1 cellular context compared by ENCODE assay signal in the genomic region with DNA sequence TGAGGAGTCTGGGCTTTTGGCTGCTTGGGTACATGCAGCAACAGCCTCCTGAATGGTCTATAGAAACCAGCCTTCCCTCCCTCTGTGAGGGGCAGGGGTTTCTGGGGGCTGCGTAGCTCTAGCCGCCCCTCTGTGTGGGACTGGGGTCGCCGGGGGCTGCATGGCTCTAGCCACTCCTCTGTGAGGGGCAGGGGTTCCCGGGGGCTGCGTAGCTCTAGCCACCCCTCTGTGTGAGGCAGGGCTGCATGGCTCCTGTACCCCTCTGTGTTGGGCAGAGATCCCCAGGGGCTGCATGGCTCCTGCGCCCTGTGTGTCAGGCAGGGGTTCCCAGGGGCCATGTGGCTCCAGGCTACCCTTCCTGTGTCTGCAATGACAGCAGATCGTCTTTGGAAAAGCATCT.
TF ChIP-seq lines count a peak whose summit lies in the region.

No MANE protein-coding gene starts in this region.

TF ChIP-seq in HepG2, 621 proteins besides CTCF, POLR2A, EP300 and RAD21:
- TF ChIP-seq NFIB (CRISPR knock-in tag; IDR thresholded peaks at IDR 0.05; ENCODE audit: borderline replicate concordance) (no peak), THAP11 (CRISPR knock-in tag; IDR thresholded peaks at IDR 0.05) (no peak), BCL6 (CRISPR knock-in tag; IDR thresholded peaks at IDR 0.05) (no peak), CCAR2 (optimal IDR thresholded peaks at IDR 0.05; ENCODE audit: low read depth, low read length) (no peak), PAX8 (CRISPR knock-in tag; IDR thresholded peaks at IDR 0.05; ENCODE audit: borderline replicate concordance) (no peak), CC2D1A (CRISPR knock-in tag; IDR thresholded peaks at IDR 0.05) (no peak), AGO2 (optimal IDR thresholded peaks at IDR 0.05; ENCODE audit: low read depth, low read length) (no peak), CEBPB (IDR thresholded peaks at IDR 0.05; ENCODE audit: borderline replicate concordance, low read depth, low read length) (no peak), U2AF1 (optimal IDR thresholded peaks at IDR 0.05; ENCODE audit: low read depth, low read length) (no peak), ZNF619 (CRISPR knock-in tag; IDR thresholded peaks at IDR 0.05) (no peak), HNRNPUL1 (IDR thresholded peaks at IDR 0.05; ENCODE audit: low read depth, low read length) (no peak), ZNF224 (CRISPR knock-in tag; IDR thresholded peaks at IDR 0.05) (no peak), ZNF720 (CRISPR knock-in tag; IDR thresholded peaks at IDR 0.05) (no peak), ZNF263 (CRISPR knock-in tag; IDR thresholded peaks at IDR 0.05) (no peak), ARID2 (CRISPR knock-in tag; IDR thresholded peaks at IDR 0.05; ENCODE audit: borderline replicate concordance) (no peak), ZMYM2 (CRISPR knock-in tag; IDR thresholded peaks at IDR 0.05) (no peak), ZFP82 (CRISPR knock-in tag; IDR thresholded peaks at IDR 0.05; ENCODE audit: borderline replicate concordance) (no peak)
- TF ChIP-seq, protein P1, sequence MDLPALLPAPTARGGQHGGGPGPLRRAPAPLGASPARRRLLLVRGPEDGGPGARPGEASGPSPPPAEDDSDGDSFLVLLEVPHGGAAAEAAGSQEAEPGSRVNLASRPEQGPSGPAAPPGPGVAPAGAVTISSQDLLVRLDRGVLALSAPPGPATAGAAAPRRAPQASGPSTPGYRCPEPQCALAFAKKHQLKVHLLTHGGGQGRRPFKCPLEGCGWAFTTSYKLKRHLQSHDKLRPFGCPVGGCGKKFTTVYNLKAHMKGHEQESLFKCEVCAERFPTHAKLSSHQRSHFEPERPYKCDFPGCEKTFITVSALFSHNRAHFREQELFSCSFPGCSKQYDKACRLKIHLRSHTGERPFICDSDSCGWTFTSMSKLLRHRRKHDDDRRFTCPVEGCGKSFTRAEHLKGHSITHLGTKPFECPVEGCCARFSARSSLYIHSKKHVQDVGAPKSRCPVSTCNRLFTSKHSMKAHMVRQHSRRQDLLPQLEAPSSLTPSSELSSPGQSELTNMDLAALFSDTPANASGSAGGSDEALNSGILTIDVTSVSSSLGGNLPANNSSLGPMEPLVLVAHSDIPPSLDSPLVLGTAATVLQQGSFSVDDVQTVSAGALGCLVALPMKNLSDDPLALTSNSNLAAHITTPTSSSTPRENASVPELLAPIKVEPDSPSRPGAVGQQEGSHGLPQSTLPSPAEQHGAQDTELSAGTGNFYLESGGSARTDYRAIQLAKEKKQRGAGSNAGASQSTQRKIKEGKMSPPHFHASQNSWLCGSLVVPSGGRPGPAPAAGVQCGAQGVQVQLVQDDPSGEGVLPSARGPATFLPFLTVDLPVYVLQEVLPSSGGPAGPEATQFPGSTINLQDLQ (CRISPR knock-in tag; IDR thresholded peaks at IDR 0.05): no peak
- TF ChIP-seq, protein P2, sequence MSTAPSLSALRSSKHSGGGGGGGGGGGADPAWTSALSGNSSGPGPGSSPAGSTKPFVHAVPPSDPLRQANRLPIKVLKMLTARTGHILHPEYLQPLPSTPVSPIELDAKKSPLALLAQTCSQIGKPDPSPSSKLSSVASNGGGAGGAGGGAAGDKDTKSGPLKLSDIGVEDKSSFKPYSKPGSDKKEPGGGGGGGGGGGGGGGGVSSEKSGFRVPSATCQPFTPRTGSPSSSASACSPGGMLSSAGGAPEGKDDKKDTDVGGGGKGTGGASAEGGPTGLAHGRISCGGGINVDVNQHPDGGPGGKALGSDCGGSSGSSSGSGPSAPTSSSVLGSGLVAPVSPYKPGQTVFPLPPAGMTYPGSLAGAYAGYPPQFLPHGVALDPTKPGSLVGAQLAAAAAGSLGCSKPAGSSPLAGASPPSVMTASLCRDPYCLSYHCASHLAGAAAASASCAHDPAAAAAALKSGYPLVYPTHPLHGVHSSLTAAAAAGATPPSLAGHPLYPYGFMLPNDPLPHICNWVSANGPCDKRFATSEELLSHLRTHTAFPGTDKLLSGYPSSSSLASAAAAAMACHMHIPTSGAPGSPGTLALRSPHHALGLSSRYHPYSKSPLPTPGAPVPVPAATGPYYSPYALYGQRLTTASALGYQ (CRISPR knock-in tag; IDR thresholded peaks at IDR 0.05): no peak
- TF ChIP-seq, protein P3, sequence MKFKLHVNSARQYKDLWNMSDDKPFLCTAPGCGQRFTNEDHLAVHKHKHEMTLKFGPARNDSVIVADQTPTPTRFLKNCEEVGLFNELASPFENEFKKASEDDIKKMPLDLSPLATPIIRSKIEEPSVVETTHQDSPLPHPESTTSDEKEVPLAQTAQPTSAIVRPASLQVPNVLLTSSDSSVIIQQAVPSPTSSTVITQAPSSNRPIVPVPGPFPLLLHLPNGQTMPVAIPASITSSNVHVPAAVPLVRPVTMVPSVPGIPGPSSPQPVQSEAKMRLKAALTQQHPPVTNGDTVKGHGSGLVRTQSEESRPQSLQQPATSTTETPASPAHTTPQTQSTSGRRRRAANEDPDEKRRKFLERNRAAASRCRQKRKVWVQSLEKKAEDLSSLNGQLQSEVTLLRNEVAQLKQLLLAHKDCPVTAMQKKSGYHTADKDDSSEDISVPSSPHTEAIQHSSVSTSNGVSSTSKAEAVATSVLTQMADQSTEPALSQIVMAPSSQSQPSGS (CRISPR knock-in tag; IDR thresholded peaks at IDR 0.05): no peak
